Comparison of ENCODE assay signal across 16 cellular contexts in the genomic region with DNA sequence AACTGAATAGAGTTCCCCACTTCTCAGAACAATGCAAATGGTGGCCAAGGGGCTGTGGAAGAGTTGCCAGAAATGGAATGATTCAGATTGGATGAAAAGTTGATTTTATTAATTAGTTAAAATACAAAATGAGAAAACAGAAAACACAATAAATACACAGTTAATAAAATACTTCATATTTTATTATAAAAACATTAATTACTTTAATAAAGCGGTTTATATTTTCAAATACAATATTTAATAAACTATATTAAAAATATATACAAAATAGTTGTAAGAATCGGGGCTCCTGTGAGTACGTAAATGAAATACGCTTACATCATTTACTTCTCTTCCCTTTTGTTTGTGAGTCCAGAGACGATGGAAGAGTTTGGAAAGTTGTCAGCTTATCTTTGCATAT.
"Had no signal": no experiment of that assay in that cellular context is flagged by ENCODE, and none has a peak within 500 bp of the region (broad histone marks: within the 10 kb centered on the region; RNA-seq: fewer than 3 reads in every experiment).

No MANE protein-coding gene starts in this region.

- H3K4me3 Mint-ChIP-seq: activated naive CD8-positive, alpha-beta T cell treated with anti-CD3 and anti-CD28 coated beads, Interleukin-2, amount 50 U/mL, for 24 hours; natural killer cell treated with Interleukin-12 subunit alpha and Interleukin-12 subunit beta and Interleukin-15 and Interleukin-18, amount 100 ng/mL, for 72 hours had no signal

- H3K36me3 Mint-ChIP-seq: natural killer cell treated with Interleukin-12 subunit alpha and Interleukin-12 subunit beta and Interleukin-15 and Interleukin-18, amount 100 ng/mL, for 72 hours had no signal

- ATAC-seq: activated CD4-positive, CD25-positive, alpha-beta regulatory T cell treated with anti-CD3 and anti-CD28 coated beads, Interleukin-2, amount 50 U/mL, for 24 hours; activated naive CD8-positive, alpha-beta T cell treated with anti-CD3 and anti-CD28 coated beads, Interleukin-2, amount 50 U/mL, for 24 hours; natural killer cell treated with Interleukin-12 subunit alpha and Interleukin-12 subunit beta and Interleukin-15 and Interleukin-18, amount 100 ng/mL, for 72 hours; sciatic nerve had no signal

- H3K27ac Mint-ChIP-seq: activated naive CD8-positive, alpha-beta T cell treated with anti-CD3 and anti-CD28 coated beads, Interleukin-2, amount 50 U/mL, for 24 hours; natural killer cell treated with Interleukin-12 subunit alpha and Interleukin-12 subunit beta and Interleukin-15 and Interleukin-18, amount 100 ng/mL, for 72 hours had no signal

- H3K36me3 ChIP-seq: colonic mucosa, esophagus squamous epithelium had no signal

- H3K27ac ChIP-seq: colonic mucosa had no signal

- H3K27me3 ChIP-seq: colonic mucosa, esophagus squamous epithelium had no signal

- H3K9me3 Mint-ChIP-seq: activated naive CD8-positive, alpha-beta T cell treated with anti-CD3 and anti-CD28 coated beads, Interleukin-2, amount 50 U/mL, for 24 hours; natural killer cell treated with Interleukin-12 subunit alpha and Interleukin-12 subunit beta and Interleukin-15 and Interleukin-18, amount 100 ng/mL, for 72 hours had no signal

- H3K4me1 ChIP-seq: colonic mucosa had no signal

- H3K27me3 Mint-ChIP-seq: activated naive CD8-positive, alpha-beta T cell treated with anti-CD3 and anti-CD28 coated beads, Interleukin-2, amount 50 U/mL, for 24 hours; natural killer cell treated with Interleukin-12 subunit alpha and Interleukin-12 subunit beta and Interleukin-15 and Interleukin-18, amount 100 ng/mL, for 72 hours had no signal

- DNase-seq: activated naive CD4-positive, alpha-beta T cell; activated naive CD8-positive, alpha-beta T cell treated with anti-CD3 and anti-CD28 coated beads, Interleukin-2, amount 50 U/mL, for 24 hours; colonic mucosa; esophagus squamous epithelium; hypothalamus; kidney glomerular epithelial cell; left ventricle myocardium superior; occipital lobe; stimulated activated CD4-positive, alpha-beta T cell treated with anti-CD3 and anti-CD28 coated beads, Interleukin-12 subunit alpha, Interleukin-12 subunit beta, amount 100 ng/mL, for 4 hours; stimulated activated CD4-positive, alpha-beta T cell treated with anti-CD3 and anti-CD28 coated beads, Interleukin-2, amount 100 ng/mL, for 24 hours; SW 1271; T-helper 9 cell had no signal

- H3K9me3 ChIP-seq: colonic mucosa, esophagus squamous epithelium had no signal

- H3K4me3 ChIP-seq: colonic mucosa, esophagus squamous epithelium had no signal

- FAIRE-seq: endothelial cell of umbilical vein had no signal
